24 cellular contexts compared by ENCODE assay signal in genomic region chr15:48426941-48427340, GRCh38.
"Had no signal": no experiment of that assay in that cellular context is flagged by ENCODE, and none has a peak within 500 bp of the region (broad histone marks: within the 10 kb centered on the region; RNA-seq: fewer than 3 reads in every experiment).

No MANE protein-coding gene starts in this region.

- DNase-seq: cortex of kidney; effector memory CD4-positive, alpha-beta T cell; foreskin keratinocyte; heart left ventricle; hippocampal formation; left colon; left ventricle myocardium superior; naive B cell; nephron progenitor cell; psoas muscle; retina; spleen; stimulated activated CD4-positive, alpha-beta T cell treated with anti-CD3 and anti-CD28 coated beads, Interleukin-15, amount 100 ng/mL, for 24 hours; stimulated activated CD4-positive, alpha-beta T cell treated with anti-CD3 and anti-CD28 coated beads, Interleukin-1b, Interleukin-23, amount 100 ng/mL, for 48 hours; stimulated activated CD4-positive, alpha-beta T cell treated with anti-CD3 and anti-CD28 coated beads, Interleukin-4, amount 100 ng/mL, for 24 hours; stimulated activated naive CD8-positive, alpha-beta T cell treated with anti-CD3 and anti-CD28 coated beads, Interleukin-15, amount 100 ng/mL, for 72 hours; substantia nigra had no signal

- H3K9me3 ChIP-seq: heart left ventricle, psoas muscle, spleen had no signal

- H3K9me3 Mint-ChIP-seq: naive B cell; nephron progenitor cell; stimulated activated memory B cell treated with anti-CD40 and anti-IgM and Interleukin-4, amounts not matched to agents 10 μg/mL and 1 μg/mL and 100 μg/mL, for 72 hours; stimulated activated naive CD8-positive, alpha-beta T cell treated with anti-CD3 and anti-CD28 coated beads, Interleukin-15, amount 100 ng/mL, for 72 hours; type B pancreatic cell had no signal

- H3K36me3 Mint-ChIP-seq: naive B cell; stimulated activated memory B cell treated with anti-CD40 and anti-IgM and Interleukin-4, amounts not matched to agents 10 μg/mL and 1 μg/mL and 100 μg/mL, for 72 hours had no signal

- H3K4me3 Mint-ChIP-seq: naive B cell; nephron progenitor cell; stimulated activated memory B cell treated with anti-CD40 and anti-IgM and Interleukin-4, amounts not matched to agents 10 μg/mL and 1 μg/mL and 100 μg/mL, for 72 hours; stimulated activated naive CD8-positive, alpha-beta T cell treated with anti-CD3 and anti-CD28 coated beads, Interleukin-15, amount 100 ng/mL, for 72 hours; type B pancreatic cell had no signal

- ATAC-seq: esophagus mucosa; foreskin keratinocyte; heart left ventricle; left colon; left ventricle myocardium superior; psoas muscle; sciatic nerve; stimulated activated memory B cell treated with anti-CD40 and anti-IgM and Interleukin-4, amounts not matched to agents 10 μg/mL and 1 μg/mL and 100 μg/mL, for 72 hours; stimulated activated naive CD8-positive, alpha-beta T cell treated with anti-CD3 and anti-CD28 coated beads, Interleukin-15, amount 100 ng/mL, for 72 hours had no signal

- H3K27ac ChIP-seq: foreskin keratinocyte, psoas muscle, spleen had no signal

- H3K4me3 ChIP-seq: heart left ventricle, lung, psoas muscle, spleen had no signal

- H3K4me1 ChIP-seq: psoas muscle, spleen had no signal

- H3K27me3 ChIP-seq: foreskin keratinocyte, heart left ventricle, spleen had no signal

- H3K27me3 Mint-ChIP-seq: naive B cell; stimulated activated memory B cell treated with anti-CD40 and anti-IgM and Interleukin-4, amounts not matched to agents 10 μg/mL and 1 μg/mL and 100 μg/mL, for 72 hours; type B pancreatic cell had no signal

- FAIRE-seq: endometrium, urothelium cell line had no signal

- H3K27ac Mint-ChIP-seq: stimulated activated memory B cell treated with anti-CD40 and anti-IgM and Interleukin-4, amounts not matched to agents 10 μg/mL and 1 μg/mL and 100 μg/mL, for 72 hours; type B pancreatic cell had no signal

- H3K4me1 Mint-ChIP-seq: naive B cell; stimulated activated memory B cell treated with anti-CD40 and anti-IgM and Interleukin-4, amounts not matched to agents 10 μg/mL and 1 μg/mL and 100 μg/mL, for 72 hours; stimulated activated naive CD8-positive, alpha-beta T cell treated with anti-CD3 and anti-CD28 coated beads, Interleukin-15, amount 100 ng/mL, for 72 hours had no signal
